21 cellular contexts compared by ENCODE assay signal in the genomic region with DNA sequence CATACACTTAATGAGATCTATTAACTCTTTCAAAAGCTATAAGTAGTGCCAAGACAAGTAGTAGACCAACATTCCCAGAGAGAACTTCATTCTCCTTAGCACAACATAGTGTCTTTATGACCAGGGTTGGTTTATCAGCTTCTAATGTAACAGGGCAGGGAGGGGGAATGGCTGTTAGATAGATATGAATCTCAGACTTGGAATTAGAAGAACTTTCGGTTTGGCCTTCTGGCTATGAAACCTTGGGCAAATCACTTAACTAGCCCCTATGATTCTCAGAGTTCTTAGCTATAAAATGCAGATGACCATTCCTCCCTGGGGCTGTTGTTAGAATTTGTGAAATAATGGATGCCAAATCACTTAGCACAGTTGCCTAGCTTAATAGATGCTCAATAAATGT.
DNase-seq lines count a peak whose midpoint lies in the region; ATAC-seq and TF ChIP-seq lines count a peak whose summit lies in the region.
"Had no signal": no experiment of that assay in that cellular context is flagged by ENCODE, and none has a peak within 500 bp of the region (broad histone marks: within the 10 kb centered on the region; RNA-seq: fewer than 3 reads in every experiment).

No MANE protein-coding gene starts in this region.

- no peak overlapping the region for H3K18ac ChIP-seq in mesendoderm (ENCODE audit: low read length)

- H3K56ac ChIP-seq in mesendoderm (ENCODE audit: low read length): no peak overlapping the region

- H3K27ac ChIP-seq in 22Rv1 (peak overlapping the region; percentile 54), mesendoderm (ENCODE audit: low read depth, low read length) (no peak overlapping the region), spleen (no peak overlapping the region)
- H3K27ac ChIP-seq: GM23248 had no signal

- no peak overlapping the region for H2AK5ac ChIP-seq in mesendoderm (ENCODE audit: low read length)

- no peak overlapping the region for H2BK5ac ChIP-seq in mesendoderm (ENCODE audit: low read length)

- no peak overlapping the region for H3K9ac ChIP-seq in mesendoderm (ENCODE audit: low read length)
- H3K9ac ChIP-seq: GM23248 had no signal

- no peaks in the 10 kb centered on the region for H3K79me2 ChIP-seq in mesendoderm (ENCODE audit: control insufficient read depth, insufficient read depth, low read length)

- no peak overlapping the region for H4K5ac ChIP-seq in mesendoderm (ENCODE audit: low read length)

- ATAC-seq in GM18498 (IDR thresholded peaks at IDR 0.05; ENCODE audit: unreplicated experiment): no peak
- ATAC-seq: HepG2 had no signal

- H3K4me2 ChIP-seq in mesendoderm (ENCODE audit: low read length): no peak overlapping the region

- no peaks in the 10 kb centered on the region for H3K36me3 ChIP-seq in mesendoderm (ENCODE audit: control insufficient read depth, insufficient read depth, low read length)
- no peaks in the 10 kb centered on the region for H3K36me3 ChIP-seq in spleen
- H3K36me3 ChIP-seq: HAP-1 had no signal

- no peak overlapping the region for H3K4ac ChIP-seq in mesendoderm (ENCODE audit: low read depth, low read length)

- TF ChIP-seq CTCF in 22Rv1 (IDR thresholded peaks at IDR 0.05) (no peak), spleen (IDR thresholded peaks at IDR 0.05 in 8 of 11, conservative IDR thresholded peaks at IDR 0.05 in 3 of 11) (no peak)

- no peak overlapping the region for H2BK15ac ChIP-seq in mesendoderm (replicated peaks; ENCODE audit: low read depth)

- H3K27me3 ChIP-seq in mesendoderm (ENCODE audit: insufficient read depth, low read length, poor library complexity) (no peaks in the 10 kb centered on the region), spleen (replicated peaks in 1 of 7) (no peaks in the 10 kb centered on the region)

- H3K4me1 ChIP-seq in mesendoderm (ENCODE audit: control insufficient read depth, low read depth, low read length) (no peaks in the 10 kb centered on the region), spleen (no peaks in the 10 kb centered on the region)
- H3K4me1 ChIP-seq: HAP-1 had no signal

- DNase-seq in ELF-1 (ENCODE audit: low read depth, low spot score) (peak; percentile 23), M059J (ENCODE audit: low read depth) (peak; percentile 7), mesendoderm (peak; percentile 5), spleen (no peak)
- no peak for DNase-seq in activated T-cell treated with anti-CD3 and anti-CD28 coated beads, Interleukin-2, amount 50 U/mL, for 48 hours
- no peak for DNase-seq in activated effector memory CD4-positive, alpha-beta T cell treated with anti-CD3 and anti-CD28 coated beads, Interleukin-2, amount 50 U/mL, for 16 hours
- DNase-seq: 8988T; C1 segment of cervical spinal cord; CD4-positive, CD25-positive, alpha-beta regulatory T cell; CD8-positive, alpha-beta memory T cell; COR-L47; DMS 273 treated with DMSO at 0.1 percent for 48 hours; DMS53; DND-41; GF-D8; GM23248; KBM-7 had no signal

- no CpG with 5 or more reads among the region's 1 CpG for WGBS in mesendoderm (ENCODE audit: extremely low coverage, insufficient coverage, low lambda C conversion rate)
- WGBS in spleen, 5 donors: 87 to 98% (median 89%) methylated on average over 1 of the region's 1 CpG

- no peak overlapping the region for H4K8ac ChIP-seq in mesendoderm (ENCODE audit: low read depth, low read length)

- no peaks in the 10 kb centered on the region for H3K79me1 ChIP-seq in mesendoderm (ENCODE audit: low read length)

- no peak overlapping the region for H3K23ac ChIP-seq in mesendoderm (ENCODE audit: low read length)

- no peaks in the 10 kb centered on the region for H3K9me3 ChIP-seq in spleen
- H3K9me3 ChIP-seq: HAP-1 had no signal

- H2BK120ac ChIP-seq in mesendoderm (ENCODE audit: low read depth, low read length): no peak overlapping the region

- intact Hi-C loops in spleen (cut with DNase I; ENCODE audit: low total_unique reads): no loop called here

- no peak overlapping the region for H3K4me3 ChIP-seq in mesendoderm (ENCODE audit: low read length)
- no peak overlapping the region for H3K4me3 ChIP-seq in spleen
- H3K4me3 ChIP-seq: GM23248, HAP-1 had no signal

- TF ChIP-seq POLR2A in spleen (IDR thresholded peaks at IDR 0.05): no peak

Comparison
In these comparisons a context has a peak if more than half of its experiments do, and no peak if none do; other contexts are left out.
1. DNase-seq: peak in ELF-1 (single experiment), M059J (single experiment) and mesendoderm (single experiment); none in spleen (single experiment), activated T-cell treated with anti-CD3 and anti-CD28 coated beads, Interleukin-2, amount 50 U/mL, for 48 hours (0 of 2) and activated effector memory CD4-positive, alpha-beta T cell treated with anti-CD3 and anti-CD28 coated beads, Interleukin-2, amount 50 U/mL, for 16 hours (single experiment).